8 cellular contexts compared by ENCODE assay signal in genomic region chr12:105279460-105280056, GRCh38. TPM values are rescaled to one million over a fixed set of nuclear protein-coding genes. Genes with fewer than 3 reads are reported as not detected.
DNase-seq lines count a peak whose midpoint lies in the region; ATAC-seq, FAIRE-seq and TF ChIP-seq lines count a peak whose summit lies in the region.

No MANE protein-coding gene starts in this region.

- no peaks in the 10 kb centered on the region for H3K79me1 ChIP-seq in H9 (ENCODE audit: insufficient read depth, low read depth, low read length, poor library complexity, severe bottlenecking)

- no peak overlapping the region for H2BK15ac ChIP-seq in H9 (ENCODE audit: low read depth, low read length)

- no peaks in the 10 kb centered on the region for H4K20me1 ChIP-seq in H9 (ENCODE audit: control insufficient read depth, insufficient read depth, insufficient read length)

- H3K27me3 ChIP-seq in H9 (ENCODE audit: insufficient read depth, low read length), result no peaks in the 10 kb centered on the region
- H3K27me3 ChIP-seq in bronchial epithelial cell (ENCODE audit: control insufficient read depth, insufficient read depth, low read length), result no peaks in the 10 kb centered on the region
- no peaks in the 10 kb centered on the region for H3K27me3 ChIP-seq in lower lobe of right lung (ENCODE audit: low read depth)

- H3K27ac ChIP-seq in C4-2B, result no peak overlapping the region
- no peak overlapping the region for H3K27ac ChIP-seq in H9 (ENCODE audit: insufficient read length, low read depth, low read length)
- no peak overlapping the region for H3K27ac ChIP-seq in lower lobe of right lung

- no peaks in the 10 kb centered on the region for H3K4me1 ChIP-seq in H9 (ENCODE audit: insufficient read depth, low read length)
- H3K4me1 ChIP-seq in lower lobe of right lung, result no peaks in the 10 kb centered on the region

- no peak overlapping the region for H2BK12ac ChIP-seq in H9 (ENCODE audit: insufficient read length, low read depth, low read length)

- intact Hi-C loops in lower lobe of right lung (cut with DNase I), result no loop called here

- H2AK5ac ChIP-seq in H9 (ENCODE audit: insufficient read length, low read length), result no peak overlapping the region

- no peak for FAIRE-seq in bronchial epithelial cell (lab: Jason Lieb, UNC)

- peak; percentile 68 for TF ChIP-seq CTCF in C4-2B (conservative IDR thresholded peaks at IDR 0.05)
- TF ChIP-seq CTCF in H9 (conservative IDR thresholded peaks at IDR 0.05), result peak; percentile 87
- TF ChIP-seq CTCF in bronchial epithelial cell (IDR thresholded peaks at IDR 0.05; ENCODE audit: insufficient read depth, low read length, severe bottlenecking), result peak; percentile 60
- TF ChIP-seq CTCF in lower lobe of right lung (IDR thresholded peaks at IDR 0.05), result peak; percentile 63

- H3K79me2 ChIP-seq in H9 (ENCODE audit: insufficient read depth, low read length), result no peaks in the 10 kb centered on the region

- ATAC-seq in T-cell (replicated peaks in 1 of 4), result peak in 2 of 4 experiments; percentile 51 to 52
- peak; percentile 45 to 46 for ATAC-seq in lower lobe of right lung
- ATAC-seq in stimulated activated naive B cell treated with anti-CD40 and anti-IgM and Interleukin-4, amounts not matched to agents 10 μg/mL and 1 μg/mL and 100 μg/mL, for 72 hours (replicated peaks), result peak; percentile 74 to 76
- ATAC-seq in GM19328 (IDR thresholded peaks at IDR 0.05; ENCODE audit: unreplicated experiment), result no peak

- no peak overlapping the region for H2BK20ac ChIP-seq in H9 (ENCODE audit: low read depth, low read length, poor library complexity, severe bottlenecking)

- H3K14ac ChIP-seq in H9 (ENCODE audit: insufficient read depth, low read length), result no peak overlapping the region

- no peaks in the 10 kb centered on the region for H3K9me3 Mint-ChIP-seq in H9
- H3K9me3 Mint-ChIP-seq in T-cell, result no peaks in the 10 kb centered on the region
- H3K9me3 Mint-ChIP-seq in stimulated activated naive B cell treated with anti-CD40 and anti-IgM and Interleukin-4, amounts not matched to agents 10 μg/mL and 1 μg/mL and 100 μg/mL, for 72 hours, result no peaks in the 10 kb centered on the region

- H3K36me3 ChIP-seq in bronchial epithelial cell (ENCODE audit: control insufficient read depth, insufficient read depth, low read length) (no peaks in the 10 kb centered on the region), lower lobe of right lung (no peaks in the 10 kb centered on the region)

- no peak overlapping the region for H3K9ac ChIP-seq in H9 (ENCODE audit: extremely low read depth, insufficient read length, low read length)

- H3K56ac ChIP-seq in H9 (ENCODE audit: insufficient read length, low read depth, low read length), result no peak overlapping the region

- H3K4me3 ChIP-seq in bronchial epithelial cell (ENCODE audit: low read depth, low read length) (no peak overlapping the region), lower lobe of right lung (no peak overlapping the region)

- H3K27ac Mint-ChIP-seq in H9 (no peak overlapping the region), T-cell (no peak overlapping the region)
- H3K27ac Mint-ChIP-seq in stimulated activated naive B cell treated with anti-CD40 and anti-IgM and Interleukin-4, amounts not matched to agents 10 μg/mL and 1 μg/mL and 100 μg/mL, for 72 hours, result no peak overlapping the region

- H3K4me2 ChIP-seq in H9 (ENCODE audit: insufficient read depth, insufficient read length, low read length), result no peak overlapping the region

- H2BK120ac ChIP-seq in H9 (ENCODE audit: low read depth, low read length, poor library complexity, severe bottlenecking), result no peak overlapping the region

- no peak overlapping the region for H3K4ac ChIP-seq in H9 (ENCODE audit: low read depth, low read length)

- H3K27me3 Mint-ChIP-seq in H9 (ENCODE audit: low read depth), result peaks cover 5% of the 10 kb centered on the region
- peaks cover 0 to 11% of the 10 kb centered on the region in 2 donors for H3K27me3 Mint-ChIP-seq in T-cell
- peaks cover 0 to 10% of the 10 kb centered on the region in 2 donors for H3K27me3 Mint-ChIP-seq in stimulated activated naive B cell treated with anti-CD40 and anti-IgM and Interleukin-4, amounts not matched to agents 10 μg/mL and 1 μg/mL and 100 μg/mL, for 72 hours

- no peaks in the 10 kb centered on the region for H3K23me2 ChIP-seq in H9 (ENCODE audit: insufficient read length, low read depth, low read length, poor library complexity, severe bottlenecking)

- DNase-seq in H9 (peak; percentile 61), T-cell (peak in 28 of 34 experiments; percentile 1 to 36 (median 16)), bronchial epithelial cell (ENCODE audit: low read depth) (peak; percentile 26), lower lobe of right lung (no peak), NCI-H1436 treated with DMSO at 0.1 percent for 48 hours (lab: John Stamatoyannopoulos, UW) (no peak)
- DNase-seq in stimulated activated naive B cell treated with anti-CD40 and anti-IgM and Interleukin-4, amounts not matched to agents 10 μg/mL and 1 μg/mL and 100 μg/mL, for 72 hours, result no peak

- H3K23ac ChIP-seq in H9 (ENCODE audit: insufficient read length, low read depth, low read length), result no peak overlapping the region

- CTCF ChIA-PET in T-cell (lab: Charles Lee), result interaction anchor here in 1 of 2 donors (0.7 kb wide), 1 partner anchor 806 kb away, joined by 3 read pairs; no protein-coding TSS in a partner anchor

- POLR2A ChIA-PET in T-cell (lab: Charles Lee), result no interaction called here

- no peak overlapping the region for H4K8ac ChIP-seq in H9 (replicated peaks; ENCODE audit: insufficient read length, low read depth, low read length)

- H3K18ac ChIP-seq in H9 (ENCODE audit: insufficient read length, low read depth, low read length), result no peak overlapping the region

- no peak overlapping the region for H2BK5ac ChIP-seq in H9 (ENCODE audit: insufficient read length, low read length)

- H4K91ac ChIP-seq in H9 (ENCODE audit: insufficient read length, low read depth, low read length), result no peak overlapping the region

- H3K9me3 ChIP-seq in H9 (ENCODE audit: control insufficient read depth, low read depth, low read length), result no peaks in the 10 kb centered on the region
- H3K9me3 ChIP-seq in lower lobe of right lung, result no peaks in the 10 kb centered on the region

- H2AFZ ChIP-seq in H9 (ENCODE audit: low read length), result no peak overlapping the region

- no peaks in the 10 kb centered on the region for H3K36me3 Mint-ChIP-seq in H9 (ENCODE audit: insufficient read depth in 1 of 3, low read depth in 3 of 3)
- H3K36me3 Mint-ChIP-seq in T-cell, result no peaks in the 10 kb centered on the region
- H3K36me3 Mint-ChIP-seq in stimulated activated naive B cell treated with anti-CD40 and anti-IgM and Interleukin-4, amounts not matched to agents 10 μg/mL and 1 μg/mL and 100 μg/mL, for 72 hours, result no peaks in the 10 kb centered on the region

- no peak overlapping the region for H3K4me3 Mint-ChIP-seq in H9
- no peak overlapping the region for H3K4me3 Mint-ChIP-seq in T-cell
- H3K4me3 Mint-ChIP-seq in stimulated activated naive B cell treated with anti-CD40 and anti-IgM and Interleukin-4, amounts not matched to agents 10 μg/mL and 1 μg/mL and 100 μg/mL, for 72 hours, result no peak overlapping the region

- no peak overlapping the region for H4K5ac ChIP-seq in H9 (ENCODE audit: insufficient read length, low read depth, low read length)

- H3T11ph ChIP-seq in H9 (ENCODE audit: low read length), result no peak overlapping the region

- H3K4me1 Mint-ChIP-seq in H9 (peaks cover 8 to 18% of the 10 kb centered on the region in 2 experiments), T-cell (no peaks in the 10 kb centered on the region)
- H3K4me1 Mint-ChIP-seq in stimulated activated naive B cell treated with anti-CD40 and anti-IgM and Interleukin-4, amounts not matched to agents 10 μg/mL and 1 μg/mL and 100 μg/mL, for 72 hours, result peaks cover 0 to 3% of the 10 kb centered on the region in 2 donors

- WGBS in H9 (ENCODE audit: extremely low coverage, insufficient read length, low lambda C conversion rate), result no CpG with 5 or more reads among the region's 6 CpGs

RNA-seq across cellular contexts. Expression of gene APPL2, which starts 43.6 kb away (rescaled TPM):
- 17.0 and 18.5 TPM in 2 replicates for total RNA-seq in H9 (2021)
- 10 to 100 TPM; 41.1 to 59.6 (median 53.1) TPM for total RNA-seq in T-cell
- total RNA-seq in bronchial epithelial cell, result 21.4 and 23.2 TPM in 2 replicates
- total RNA-seq in lower lobe of right lung, result 34.0 TPM

RNA-seq across cellular contexts. Expression of gene C12orf75, which starts 50.9 kb away (rescaled TPM):
- total RNA-seq in H9 (2021) (34.9 and 37.9 TPM in 2 replicates), T-cell (10 to 100 TPM; 14.9 to 50.1 (median 20.2) TPM), bronchial epithelial cell (11.8 and 20.2 TPM in 2 replicates), lower lobe of right lung (14.2 TPM)

Comparison
In these comparisons a context has a peak if more than half of its experiments do, and no peak if none do; other contexts are left out.
1. DNase-seq: peak in H9 (single experiment), T-cell (28 of 34) and bronchial epithelial cell (single experiment); none in lower lobe of right lung (single experiment), stimulated activated naive B cell treated with anti-CD40 and anti-IgM and Interleukin-4, amounts not matched to agents 10 μg/mL and 1 μg/mL and 100 μg/mL, for 72 hours (single experiment) and NCI-H1436 treated with DMSO at 0.1 percent for 48 hours (single experiment).
2. Peak in every context shown above with its lines, with median percentiles within 50 percentile points of each other: CTCF ChIP-seq.